7 cellular contexts compared by ENCODE assay signal in genomic region chr3:44339181-44339741, GRCh38. TPM values are rescaled to one million over a fixed set of nuclear protein-coding genes. Genes with fewer than 3 reads are reported as not detected.
DNase-seq lines count a peak whose midpoint lies in the region; ATAC-seq and TF ChIP-seq lines count a peak whose summit lies in the region.

No MANE protein-coding gene starts in this region.

- CTCF ChIA-PET in activated CD4-positive, alpha-beta memory T cell treated with anti-CD3 and anti-CD28 coated beads, Interleukin-2, amount 10 ng/mL, durations not matched to agents 7 days and 5 days (lab: Charles Lee), result interaction anchor here (0.7 to 2.0 kb wide), 5 partner anchors 15 to 422 kb away, joined by 3 to 7 read pairs (median 4); partner anchors contain the start of genes KIAA1143, KIF15 and ZNF197

- no peaks in the 10 kb centered on the region for H3K9me3 Mint-ChIP-seq in activated CD4-positive, alpha-beta memory T cell treated with anti-CD3 and anti-CD28 coated beads, Interleukin-2, amount 10 ng/mL, durations not matched to agents 7 days and 5 days
- H3K9me3 Mint-ChIP-seq in stimulated activated memory B cell treated with anti-CD40 and anti-IgM and Interleukin-4, amounts not matched to agents 10 μg/mL and 1 μg/mL and 100 μg/mL, for 72 hours, result no peaks in the 10 kb centered on the region

- POLR2A ChIA-PET in activated CD4-positive, alpha-beta memory T cell treated with anti-CD3 and anti-CD28 coated beads, Interleukin-2, amount 10 ng/mL, durations not matched to agents 7 days and 5 days (lab: Charles Lee), result interaction anchor here (1.2 to 3.5 kb wide), 9 partner anchors 24 to 426 kb away, joined by 3 to 26 read pairs (median 16); partner anchors contain the start of genes KIAA1143, KIF15, ZNF197 and ZNF445

- peaks cover 5% of the 10 kb centered on the region for H3K36me3 Mint-ChIP-seq in activated CD4-positive, alpha-beta memory T cell treated with anti-CD3 and anti-CD28 coated beads, Interleukin-2, amount 10 ng/mL, durations not matched to agents 7 days and 5 days (ENCODE audit: low read depth)
- H3K36me3 Mint-ChIP-seq in stimulated activated memory B cell treated with anti-CD40 and anti-IgM and Interleukin-4, amounts not matched to agents 10 μg/mL and 1 μg/mL and 100 μg/mL, for 72 hours, result no peaks in the 10 kb centered on the region

- H3K27ac Mint-ChIP-seq in activated CD4-positive, alpha-beta memory T cell treated with anti-CD3 and anti-CD28 coated beads, Interleukin-2, amount 10 ng/mL, durations not matched to agents 7 days and 5 days, result peak overlapping the region; percentile 92
- H3K27ac Mint-ChIP-seq in stimulated activated memory B cell treated with anti-CD40 and anti-IgM and Interleukin-4, amounts not matched to agents 10 μg/mL and 1 μg/mL and 100 μg/mL, for 72 hours, result peak overlapping the region; percentile 96

- peaks cover 5% of the 10 kb centered on the region for H3K27me3 Mint-ChIP-seq in activated CD4-positive, alpha-beta memory T cell treated with anti-CD3 and anti-CD28 coated beads, Interleukin-2, amount 10 ng/mL, durations not matched to agents 7 days and 5 days
- no peaks in the 10 kb centered on the region for H3K27me3 Mint-ChIP-seq in stimulated activated memory B cell treated with anti-CD40 and anti-IgM and Interleukin-4, amounts not matched to agents 10 μg/mL and 1 μg/mL and 100 μg/mL, for 72 hours

- peaks cover 24% of the 10 kb centered on the region for H3K4me1 Mint-ChIP-seq in activated CD4-positive, alpha-beta memory T cell treated with anti-CD3 and anti-CD28 coated beads, Interleukin-2, amount 10 ng/mL, durations not matched to agents 7 days and 5 days
- peaks cover 25% of the 10 kb centered on the region for H3K4me1 Mint-ChIP-seq in stimulated activated memory B cell treated with anti-CD40 and anti-IgM and Interleukin-4, amounts not matched to agents 10 μg/mL and 1 μg/mL and 100 μg/mL, for 72 hours

- DNase-seq in HFF-Myc (ENCODE audit: extremely low read depth, low read depth) (no peak), A172 (ENCODE audit: low spot score) (no peak)
- no peak for DNase-seq in activated CD4-positive, alpha-beta memory T cell treated with anti-CD3 and anti-CD28 coated beads, Interleukin-2, amount 10 ng/mL, durations not matched to agents 7 days and 5 days
- no peak for DNase-seq in stimulated activated naive CD4-positive, alpha-beta T cell (lab: John Stamatoyannopoulos, UW)

- H3K4me3 ChIP-seq in HFF-Myc (replicated peaks; ENCODE audit: low read depth, low read length) (peak overlapping the region; percentile 73), iPS-11a (ENCODE audit: low read depth, low read length) (peak overlapping the region; percentile 82)

- peak overlapping the region; percentile 95 for H3K4me3 Mint-ChIP-seq in activated CD4-positive, alpha-beta memory T cell treated with anti-CD3 and anti-CD28 coated beads, Interleukin-2, amount 10 ng/mL, durations not matched to agents 7 days and 5 days
- H3K4me3 Mint-ChIP-seq in stimulated activated memory B cell treated with anti-CD40 and anti-IgM and Interleukin-4, amounts not matched to agents 10 μg/mL and 1 μg/mL and 100 μg/mL, for 72 hours, result peak overlapping the region; percentile 97

- TF ChIP-seq CTCF in HFF-Myc (IDR thresholded peaks at IDR 0.05; ENCODE audit: low read depth, low read length, missing control alignments), result no peak

- ATAC-seq in stimulated activated memory B cell treated with anti-CD40 and anti-IgM and Interleukin-4, amounts not matched to agents 10 μg/mL and 1 μg/mL and 100 μg/mL, for 72 hours, result no peak
- ATAC-seq in GM18868 (IDR thresholded peaks at IDR 0.05; ENCODE audit: unreplicated experiment), result no peak

RNA-seq across cellular contexts. Expression of gene TCAIM, which starts 0.7 kb away (rescaled TPM):
- 10 to 100 TPM; 19.3 to 19.4 TPM for total RNA-seq in activated CD4-positive, alpha-beta memory T cell treated with anti-CD3 and anti-CD28 coated beads, Interleukin-2, amount 10 ng/mL, durations not matched to agents 7 days and 5 days
- 22.9 and 27.6 TPM in 2 replicates for total RNA-seq in A172 (2014; rRNA removed; shearing (Covaris generic))
